8 cellular contexts compared by ENCODE assay signal in genomic region chr7:140697447-140698143, GRCh38. TPM values are rescaled to one million over a fixed set of nuclear protein-coding genes. Genes with fewer than 3 reads are reported as not detected.
DNase-seq lines count a peak whose midpoint lies in the region; ATAC-seq, FAIRE-seq and TF ChIP-seq lines count a peak whose summit lies in the region.

No MANE protein-coding gene starts in this region.

- H3K4me1 ChIP-seq in A549 (peaks cover 15% of the 10 kb centered on the region; the same call in 2 of the 3 replicates), HUES48 (ENCODE audit: control insufficient read depth, insufficient read depth, low read length) (peaks cover 6% of the 10 kb centered on the region; the same call in 1 of the 2 replicates), mucosa of descending colon (ENCODE audit: low read depth) (peaks cover 20% of the 10 kb centered on the region)

- WGBS in A549 (ENCODE audit: missing lambda C conversion rate) = 24% methylated on average over 24 of the region's 24 CpGs

- TF ChIP-seq EP300 in A549 (IDR thresholded peaks at IDR 0.05) = no peak

- TF ChIP-seq CTCF in A549 (IDR thresholded peaks at IDR 0.05) = no peak
- TF ChIP-seq CTCF in mucosa of descending colon (IDR thresholded peaks at IDR 0.05) = no peak

- H3K4me2 ChIP-seq in A549 = peak overlapping the region; percentile 86

- intact Hi-C loops in mucosa of descending colon (cut with DNase I, micrococcal nuclease) = no loop called here

- DNase-seq in A549 (ENCODE audit: low read depth in 1 of 2, low spot score in 1 of 2) = no peak
- no peak for DNase-seq in caudate nucleus (lab: John Stamatoyannopoulos, UW)
- DNase-seq in mucosa of descending colon = no peak
- no peak for DNase-seq in NCI-H1436 (lab: John Stamatoyannopoulos, UW)

- no peak for FAIRE-seq in A549 (lab: Jason Lieb, UNC)

- no peaks in the 10 kb centered on the region for H3K27me3 ChIP-seq in HUES48 (ENCODE audit: control insufficient read depth, insufficient read depth, low read length)

- TF ChIP-seq POLR2A in A549 (IDR thresholded peaks at IDR 0.05; ENCODE audit: low read length) = no peak

- H3K36me3 ChIP-seq in HUES48 (ENCODE audit: control insufficient read depth, insufficient read depth, low read length) (no peaks in the 10 kb centered on the region), mucosa of descending colon (ENCODE audit: low read depth) (no peaks in the 10 kb centered on the region)

- ATAC-seq in A549 (no peak), mucosa of descending colon (no peak), GM19395 (IDR thresholded peaks at IDR 0.05; ENCODE audit: unreplicated experiment) (no peak), HG03378 (IDR thresholded peaks at IDR 0.05; ENCODE audit: unreplicated experiment) (no peak), GM18870 (IDR thresholded peaks at IDR 0.05; ENCODE audit: unreplicated experiment) (no peak)

- no peak for TF ChIP-seq RAD21 in A549 (conservative IDR thresholded peaks at IDR 0.05 in 1 of 2, IDR thresholded peaks at IDR 0.05 in 1 of 2)

- POLR2A ChIA-PET in A549 (lab: Yijun Ruan, JAX) = no interaction called here

- H3K9me3 ChIP-seq in A549 (no peaks in the 10 kb centered on the region), HUES48 (ENCODE audit: control insufficient read depth, insufficient read depth, low read length) (no peaks in the 10 kb centered on the region), mucosa of descending colon (no peaks in the 10 kb centered on the region)

- H3K9ac ChIP-seq in HUES48 (ENCODE audit: low read depth, low read length) = peak overlapping the region; percentile 84

- CTCF ChIA-PET in A549 (lab: Yijun Ruan, JAX) = interaction anchor here (0.5 to 0.9 kb wide), 2 partner anchors 23 to 101 kb away, joined by 3 read pairs; no protein-coding TSS in a partner anchor

- peak overlapping the region; percentile 77 for H3K4me3 ChIP-seq in A549
- peak overlapping the region; percentile 99 for H3K4me3 ChIP-seq in HUES48 (ENCODE audit: low read depth, low read length)
- peak overlapping the region; percentile 68 for H3K4me3 ChIP-seq in mucosa of descending colon

- H3K27ac ChIP-seq in A549 (peak overlapping the region; percentile 93 to 94), HUES48 (ENCODE audit: low read depth, low read length) (peak overlapping the region; percentile 90), caudate nucleus (ENCODE audit: low read depth, low read length) (peak overlapping the region; percentile 97)

TF ChIP-seq in A549, 52 proteins besides CTCF, POLR2A, EP300 and RAD21:
- TF ChIP-seq JUNB (IDR thresholded peaks at IDR 0.05) (no peak), MYC (IDR thresholded peaks at IDR 0.05; ENCODE audit: borderline replicate concordance, low read length) (no peak), HOXA7 (CRISPR knock-in tag; IDR thresholded peaks at IDR 0.05) (no peak), FOSL2 (IDR thresholded peaks at IDR 0.05) (no peak), FOSL2 (CRISPR knock-in tag; IDR thresholded peaks at IDR 0.05) (no peak), ESRRA (IDR thresholded peaks at IDR 0.05; ENCODE audit: borderline replicate concordance, low read length) (no peak), HMGXB4 (CRISPR knock-in tag; IDR thresholded peaks at IDR 0.05; ENCODE audit: borderline replicate concordance) (no peak)

RNA-seq across cellular contexts. Expression of gene NDUFB2, which starts 1.1 kb away (rescaled TPM):
- 381 and 405 TPM in 2 replicates for polyA plus RNA-seq in A549 (2011; rRNA removed)
- 917 and 1,079 TPM in 2 replicates for polyA plus RNA-seq in A549 (2012; cell fraction: cytosol; rRNA removed)
- polyA plus RNA-seq in A549 (2012; cell fraction: nucleus; rRNA removed) = 494 and 763 TPM in 2 replicates
- polyA plus RNA-seq in A549 (2017; fragmentation: RNase III; extraction: RNeasy Plus Mini Kit Qiagen cat#74134 plus additional on column Dnase treatment) = 345 to 370 TPM (median 360 TPM) in 3 replicates
- 46.4 and 48.2 TPM in 2 replicates for polyA minus RNA-seq in A549 (2011; rRNA and poly(A)+ RNA removed)
- 100 to 1,000 TPM; 209 to 226 (median 210) TPM for total RNA-seq in mucosa of descending colon

RNA-seq across cellular contexts. Expression of gene ADCK2, which starts 24.9 kb away (rescaled TPM):
- polyA plus RNA-seq in A549 (2011; rRNA removed) (13.1 and 14.7 TPM in 2 replicates), A549 (2017; fragmentation: RNase III; extraction: RNeasy Plus Mini Kit Qiagen cat#74134 plus additional on column Dnase treatment) (12.6 to 16.1 TPM (median 13.9 TPM) in 3 replicates)
- 11.3 and 14.3 TPM in 2 replicates for polyA plus RNA-seq in A549 (2012; cell fraction: cytosol; rRNA removed)
- 11.3 and 11.4 TPM in 2 replicates for polyA plus RNA-seq in A549 (2012; cell fraction: nucleus; rRNA removed)
- 15.6 and 18.1 TPM in 2 replicates for polyA minus RNA-seq in A549 (2011; rRNA and poly(A)+ RNA removed)
- total RNA-seq in mucosa of descending colon = 10 to 100 TPM; 23.2 to 29.4 (median 27.6) TPM

RNA-seq across cellular contexts. Expression of gene DENND2A, which starts 57.0 kb away (rescaled TPM):
- polyA plus RNA-seq in A549 (2011; rRNA removed) (0.61 and 0.63 TPM in 2 replicates), A549 (2017; fragmentation: RNase III; extraction: RNeasy Plus Mini Kit Qiagen cat#74134 plus additional on column Dnase treatment) (0.37 to 0.54 TPM (median 0.38 TPM) in 3 replicates)
- 0.28 and 0.44 TPM in 2 replicates for polyA plus RNA-seq in A549 (2012; cell fraction: cytosol; rRNA removed)
- polyA plus RNA-seq in A549 (2012; cell fraction: nucleus; rRNA removed) = 0.66 and 0.70 TPM in 2 replicates
- 2.6 TPM in 2 replicates for polyA minus RNA-seq in A549 (2011; rRNA and poly(A)+ RNA removed)
- 10 to 100 TPM in 2 of 3 donors, 1 to 10 TPM in 1; 8.4 to 17.7 (median 10.1) TPM for total RNA-seq in mucosa of descending colon
